ENCODE assay signal across 26 cellular contexts in the genomic region with DNA sequence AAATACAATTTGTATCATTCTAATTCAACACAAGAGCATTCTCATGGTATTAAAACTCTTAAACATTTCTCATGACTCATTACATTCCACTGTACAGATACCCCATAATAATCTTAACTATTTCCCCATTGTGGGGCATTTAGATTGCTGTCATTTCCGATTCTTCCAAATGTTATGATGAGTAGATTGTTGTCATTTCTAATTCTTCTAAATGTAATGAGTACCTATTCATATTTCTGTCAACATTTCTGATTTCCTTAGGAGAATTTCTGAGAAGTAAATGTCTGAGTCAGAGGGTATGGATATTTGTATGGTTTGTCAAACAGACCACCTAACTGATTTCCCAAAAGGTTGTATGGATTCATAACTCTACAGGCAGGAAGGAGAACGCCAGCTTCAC. TPM values are rescaled to one million over a fixed set of nuclear protein-coding genes. Genes with fewer than 3 reads are reported as not detected.
DNase-seq lines count a peak whose midpoint lies in the region; ATAC-seq and TF ChIP-seq lines count a peak whose summit lies in the region.
"Had no signal": no experiment of that assay in that cellular context is flagged by ENCODE, and none has a peak within 500 bp of the region (broad histone marks: within the 10 kb centered on the region; RNA-seq: fewer than 3 reads in every experiment).

No MANE protein-coding gene starts in this region.

- TF ChIP-seq POLR2A in tibial nerve (IDR thresholded peaks at IDR 0.05) = no peak

- no peaks in the 10 kb centered on the region for H3K36me3 ChIP-seq in tibial nerve
- H3K36me3 ChIP-seq: esophagus muscularis mucosa, spleen had no signal

- peaks cover 37% of the 10 kb centered on the region for H3K4me1 Mint-ChIP-seq in HFFc6 (ENCODE audit: low read depth)

- H3K4me3 ChIP-seq in fibroblast of villous mesenchyme (ENCODE audit: low read depth, low read length) = no peak overlapping the region
- no peak overlapping the region for H3K4me3 ChIP-seq in tibial nerve
- H3K4me3 ChIP-seq: body of pancreas, esophagus muscularis mucosa, psoas muscle, spleen had no signal

- H3K9me3 Mint-ChIP-seq in HFFc6 = no peaks in the 10 kb centered on the region
- H3K9me3 Mint-ChIP-seq: activated CD4-positive, alpha-beta memory T cell treated with anti-CD3 and anti-CD28 coated beads for 36 hours; CD4-positive, CD25-positive, alpha-beta regulatory T cell; dendritic cell treated with granulocyte-macrophage colony-stimulating factor and Interleukin-4, amounts not matched to agents 40 ng/mL and 50 ng/mL, for 4 days; T-helper 1 cell treated with Interleukin-12 subunit alpha and Interleukin-12 subunit beta and Interleukin-4 antibody, amounts not matched to agents 30 μg/mL and 1 μg/mL, for 36 hours; WTC11 had no signal

- no peaks in the 10 kb centered on the region for H3K27me3 Mint-ChIP-seq in HFFc6 (ENCODE audit: insufficient read depth)
- H3K27me3 Mint-ChIP-seq: activated CD4-positive, alpha-beta memory T cell treated with anti-CD3 and anti-CD28 coated beads for 36 hours; CD4-positive, CD25-positive, alpha-beta regulatory T cell; dendritic cell treated with granulocyte-macrophage colony-stimulating factor and Interleukin-4, amounts not matched to agents 40 ng/mL and 50 ng/mL, for 4 days had no signal

- no peak for TF ChIP-seq EP300 in tibial nerve (IDR thresholded peaks at IDR 0.05)

- H3K27me3 ChIP-seq in tibial nerve = no peaks in the 10 kb centered on the region
- H3K27me3 ChIP-seq: body of pancreas had no signal

- H3K4me1 ChIP-seq in tibial nerve = no peaks in the 10 kb centered on the region
- H3K4me1 ChIP-seq: body of pancreas, esophagus muscularis mucosa, psoas muscle, spleen had no signal

- H3K36me3 Mint-ChIP-seq in HFFc6 (ENCODE audit: low read depth) = no peaks in the 10 kb centered on the region; the same call in 1 of the 2 replicates
- H3K36me3 Mint-ChIP-seq: activated CD4-positive, alpha-beta memory T cell treated with anti-CD3 and anti-CD28 coated beads for 36 hours; CD4-positive, CD25-positive, alpha-beta regulatory T cell had no signal

- H3K27ac Mint-ChIP-seq in HFFc6 = peak overlapping the region; percentile 74
- H3K27ac Mint-ChIP-seq: activated CD4-positive, alpha-beta memory T cell treated with anti-CD3 and anti-CD28 coated beads for 36 hours; CD4-positive, CD25-positive, alpha-beta regulatory T cell; dendritic cell treated with granulocyte-macrophage colony-stimulating factor and Interleukin-4, amounts not matched to agents 40 ng/mL and 50 ng/mL, for 4 days; T-helper 1 cell treated with Interleukin-12 subunit alpha and Interleukin-12 subunit beta and Interleukin-4 antibody, amounts not matched to agents 30 μg/mL and 1 μg/mL, for 36 hours; WTC11 had no signal

- DNase-seq in A172 (ENCODE audit: low spot score) (peak; percentile 77), HFFc6 (no peak), amniotic epithelial cell (ENCODE audit: low read depth) (peak; percentile 52), fibroblast of villous mesenchyme (ENCODE audit: low read depth) (peak; percentile 25), tibial nerve (ENCODE audit: low spot score in 2 of 2) (no peak), RPMI8226 (no peak), islet precursor cell (no peak)
- DNase-seq: 8988T; activated CD4-positive, alpha-beta memory T cell treated with anti-CD3 and anti-CD28 coated beads for 36 hours; activated naive CD4-positive, alpha-beta T cell treated with anti-CD3 and anti-CD28 coated beads, Interleukin-2, amount 50 U/mL, for 16 hours; activated T-cell treated with anti-CD3 and anti-CD28 coated beads, Interleukin-2, amount 50 U/mL, for 1 hour; body of pancreas; CD4-positive, CD25-positive, alpha-beta regulatory T cell; DMS53; hypothalamus; MV-4-11; NCI-H1930; NCI-H446; psoas muscle; spleen had no signal

- no peak for ATAC-seq in GM18907 (IDR thresholded peaks at IDR 0.05; ENCODE audit: unreplicated experiment)
- ATAC-seq: body of pancreas, psoas muscle, WTC11 had no signal

- H3K9me3 ChIP-seq in tibial nerve = no peaks in the 10 kb centered on the region
- H3K9me3 ChIP-seq: body of pancreas, esophagus muscularis mucosa, psoas muscle, spleen had no signal

- H3K4me3 Mint-ChIP-seq in HFFc6 = no peak overlapping the region; the same call in 1 of the 2 replicates
- H3K4me3 Mint-ChIP-seq: activated CD4-positive, alpha-beta memory T cell treated with anti-CD3 and anti-CD28 coated beads for 36 hours; CD4-positive, CD25-positive, alpha-beta regulatory T cell; dendritic cell treated with granulocyte-macrophage colony-stimulating factor and Interleukin-4, amounts not matched to agents 40 ng/mL and 50 ng/mL, for 4 days; T-helper 1 cell treated with Interleukin-12 subunit alpha and Interleukin-12 subunit beta and Interleukin-4 antibody, amounts not matched to agents 30 μg/mL and 1 μg/mL, for 36 hours; WTC11 had no signal

- TF ChIP-seq CTCF in HFFc6 (IDR thresholded peaks at IDR 0.05) (no peak), fibroblast of villous mesenchyme (IDR thresholded peaks at IDR 0.05; ENCODE audit: insufficient read depth, low read depth, low read length) (no peak), tibial nerve (IDR thresholded peaks at IDR 0.05) (no peak)

- no peak overlapping the region for H3K27ac ChIP-seq in tibial nerve
- H3K27ac ChIP-seq: body of pancreas, esophagus muscularis mucosa, psoas muscle, spleen had no signal

- 78 to 82% methylated on average over 2 of the region's 2 CpGs for WGBS in tibial nerve, 2 donors

RNA-seq across cellular contexts. Expression of a gene that starts 8.3 kb away (rescaled TPM):
- total RNA-seq in A172 (2014; rRNA removed; shearing (Covaris generic)) = not detected in 2 replicates
- not detected for total RNA-seq in HFFc6 (2021; fragmentation: NEBNext Ultra II Directional; extraction: Animal tissue kit (Norgen Biotek cat#: 25700))
- total RNA-seq in fibroblast of villous mesenchyme (not detected in 2 replicates), tibial nerve (not detected)
- total RNA-seq: activated CD4-positive, alpha-beta memory T cell treated with anti-CD3 and anti-CD28 coated beads for 36 hours; body of pancreas; CD4-positive, CD25-positive, alpha-beta regulatory T cell; esophagus muscularis mucosa; psoas muscle; spleen; temporal lobe; WTC11 had no signal

RNA-seq across cellular contexts. Expression of a gene that starts 54.2 kb away (rescaled TPM):
- 30.0 and 32.9 TPM in 2 replicates for total RNA-seq in A172 (2014; rRNA removed; shearing (Covaris generic))
- total RNA-seq in HFFc6 (2021; fragmentation: NEBNext Ultra II Directional; extraction: Animal tissue kit (Norgen Biotek cat#: 25700)) = 1 to 10 TPM; 5.1 to 7.3 (median 6.5) TPM
- 9.1 and 11.0 TPM in 2 replicates for total RNA-seq in fibroblast of villous mesenchyme
- total RNA-seq in tibial nerve = 10 to 100 TPM; 15.9 to 27.5 (median 18.7) TPM

Comparison
In these comparisons a context has a peak if more than half of its experiments do, and no peak if none do; other contexts are left out.
1. DNase-seq: peak in A172 (single experiment), amniotic epithelial cell (single experiment) and fibroblast of villous mesenchyme (single experiment); none in HFFc6 (single experiment), tibial nerve (0 of 2), RPMI8226 (single experiment) and islet precursor cell (single experiment).